ENCODE assay signal across 8 cellular contexts in the genomic region with DNA sequence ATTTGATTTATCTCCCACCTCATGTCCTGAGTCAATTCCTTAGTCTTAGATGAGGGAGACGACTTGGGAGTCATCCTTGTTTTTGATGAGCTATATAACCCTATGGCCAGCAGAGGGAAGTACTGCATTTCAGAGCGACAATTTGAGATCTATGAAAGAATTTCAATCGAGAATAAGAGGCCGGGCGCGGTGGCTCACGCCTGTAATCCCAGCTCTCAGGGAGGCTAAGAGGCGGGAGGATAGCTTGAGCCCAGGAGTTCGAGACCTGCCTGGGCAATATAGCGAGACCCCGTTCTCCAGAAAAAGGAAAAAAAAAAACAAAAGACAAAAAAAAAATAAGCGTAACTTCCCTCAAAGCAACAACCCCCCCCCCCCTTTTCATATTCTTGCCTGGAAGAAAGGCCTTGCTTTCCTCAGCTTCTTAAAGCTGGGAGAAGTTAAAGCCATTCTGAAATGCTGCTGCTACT. TPM values are rescaled to one million over a fixed set of nuclear protein-coding genes. Genes with fewer than 3 reads are reported as not detected.
DNase-seq lines count a peak whose midpoint lies in the region; ATAC-seq and TF ChIP-seq lines count a peak whose summit lies in the region.
"Not testable (repeated sequence)": the region's sequence is repeated elsewhere in the genome, so short reads cannot be mapped to it uniquely, and the experiment has no call there.

No MANE protein-coding gene starts in this region.

- DNase-seq in DMS53 treated with DMSO at 0.1 percent for 48 hours (lab: John Stamatoyannopoulos, UW; ENCODE audit: unreplicated experiment) (peak; percentile 92), NCI-H2107 (lab: John Stamatoyannopoulos, UW) (peak; percentile 45), SJSA1 (ENCODE audit: low read depth in 1 of 2, low spot score in 2 of 2) (peak; percentile 63 to 70), anterior cingulate cortex (lab: John Stamatoyannopoulos, UW) (peak in 47 of 58 donors; percentile 6 to 78 (median 31)), glutamatergic neuron (peak; percentile 50), naive B cell (peak; percentile 33)
- not testable (repeated sequence) for DNase-seq in thoracic aorta (ENCODE audit: low spot score)

- not testable (repeated sequence) for H3K9me3 ChIP-seq in SJSA1 (replicated peaks); thoracic aorta

- peak; percentile 70 for TF ChIP-seq CTCF in glutamatergic neuron (IDR thresholded peaks at IDR 0.05; ENCODE audit: partially characterized antibody, unreplicated experiment)
- TF ChIP-seq CTCF in thoracic aorta (IDR thresholded peaks at IDR 0.05) = peak; percentile 61

- not testable (repeated sequence) for H3K27me3 ChIP-seq in SJSA1 (replicated peaks); thoracic aorta (replicated peaks; ENCODE audit: insufficient read depth)

- not testable (repeated sequence) for H3K4me1 Mint-ChIP-seq in glutamatergic neuron (ENCODE audit: low read depth, unreplicated experiment)
- H3K4me1 Mint-ChIP-seq in naive B cell = peaks cover 26 to 36% (median 33%) of the 10 kb centered on the region in 3 donors

- not testable (repeated sequence) for H3K27me3 Mint-ChIP-seq in glutamatergic neuron (ENCODE audit: unreplicated experiment); naive B cell

- not testable (repeated sequence) for H3K27ac ChIP-seq in SJSA1, thoracic aorta

- peak; percentile 54 for ATAC-seq in HG03159 (IDR thresholded peaks at IDR 0.05; ENCODE audit: unreplicated experiment)
- ATAC-seq in naive B cell (ENCODE audit: low read depth in 2 of 2); thoracic aorta (ENCODE audit: insufficient number of reproducible peaks, low FRiP score, low read depth): not testable (repeated sequence)

- not testable (repeated sequence) for H3K9me3 Mint-ChIP-seq in glutamatergic neuron (ENCODE audit: unreplicated experiment); naive B cell

- not testable (repeated sequence) for H3K36me3 Mint-ChIP-seq in glutamatergic neuron (ENCODE audit: unreplicated experiment); naive B cell

- not testable (repeated sequence) for H3K4me3 ChIP-seq in SJSA1, thoracic aorta

- not testable (repeated sequence) for H3K4me1 ChIP-seq in SJSA1 (replicated peaks); thoracic aorta (ENCODE audit: control insufficient read depth in 1 of 2, low read depth in 2 of 2)

- H3K4me3 Mint-ChIP-seq in glutamatergic neuron (ENCODE audit: unreplicated experiment) = not testable (repeated sequence)
- peak overlapping the region in 6 of 8 donors; percentile 24 to 77 (median 60) for H3K4me3 Mint-ChIP-seq in naive B cell

- H3K27ac Mint-ChIP-seq in glutamatergic neuron (ENCODE audit: unreplicated experiment) = not testable (repeated sequence)
- peak overlapping the region in 3 of 6 donors; percentile 49 to 81 (median 64) for H3K27ac Mint-ChIP-seq in naive B cell

- H3K36me3 ChIP-seq in SJSA1, thoracic aorta: not testable (repeated sequence)

RNA-seq across cellular contexts. Expression of gene EPCAM, which starts 33.9 kb away (rescaled TPM):
- 0.66 and 0.74 TPM in 2 replicates for total RNA-seq in SJSA1 (2014; rRNA removed; shearing (Covaris generic))
- 5.3 TPM for total RNA-seq in glutamatergic neuron (ENCODE audit: unreplicated experiment)
- not detected for polyA plus RNA-seq in naive B cell (ENCODE audit: low read depth in 6 of 6)
- total RNA-seq in thoracic aorta = 1 to 10 TPM in 1 of 2 donors, not detected in 1; 1.6 TPM
